ENCODE assay signal across 8 cellular contexts in genomic region chr16:31875112-31875803, GRCh38. TPM values are rescaled to one million over a fixed set of nuclear protein-coding genes. Genes with fewer than 3 reads are reported as not detected.
A peak's percentile ranks its signal among the peaks of the same experiment; 100 is the strongest.
DNase-seq lines count a peak whose midpoint lies in the region; ATAC-seq and TF ChIP-seq lines count a peak whose summit lies in the region.

No MANE protein-coding gene starts in this region.

- H3K27me3 ChIP-seq in BJ (ENCODE audit: control insufficient read depth, insufficient read depth, low read length): no peaks in the 10 kb centered on the region
- H3K27me3 ChIP-seq in brain microvascular endothelial cell (replicated peaks): no peaks in the 10 kb centered on the region
- H3K27me3 ChIP-seq in muscle layer of colon (ENCODE audit: control insufficient read depth in 1 of 2, insufficient read depth in 2 of 2, low read length in 2 of 2): no peaks in the 10 kb centered on the region

- CTCF ChIA-PET in BJ (lab: Yijun Ruan, JAX): no interaction called here

- H3K4me1 ChIP-seq in muscle layer of colon (ENCODE audit: insufficient read depth, low read length): peaks cover 43% of the 10 kb centered on the region

- H3K9me3 ChIP-seq in muscle layer of colon (ENCODE audit: low read length): no peaks in the 10 kb centered on the region

- H3K27ac ChIP-seq in brain microvascular endothelial cell: peak overlapping the region; percentile 91
- H3K27ac ChIP-seq in muscle layer of colon (ENCODE audit: low read depth, low read length): peak overlapping the region; percentile 99

- TF ChIP-seq CTCF in BJ (IDR thresholded peaks at IDR 0.05; ENCODE audit: insufficient read depth, low read depth, low read length) (no peak), brain microvascular endothelial cell (IDR thresholded peaks at IDR 0.05; ENCODE audit: low read depth, low read length, missing control alignments) (no peak)

- H3K36me3 ChIP-seq in BJ (ENCODE audit: control insufficient read depth, insufficient read depth, low read length) (peaks cover 2% of the 10 kb centered on the region; the same call in 1 of the 2 replicates), brain microvascular endothelial cell (replicated peaks) (peaks cover 4% of the 10 kb centered on the region), muscle layer of colon (ENCODE audit: insufficient read depth, low read length) (no peaks in the 10 kb centered on the region)

- in situ Hi-C loops in brain microvascular endothelial cell (cut with HindIII; ENCODE audit: low pct_ligation_motif_present, low sequenced_read_pairs): no loop called here

- POLR2A ChIA-PET in BJ (lab: Charles Lee): no interaction called here

- peak overlapping the region; percentile 95 for H3K4me3 ChIP-seq in BJ (ENCODE audit: low read depth, low read length)
- H3K4me3 ChIP-seq in Jurkat, Clone E6-1 (ENCODE audit: low read length): peak overlapping the region; percentile 98
- H3K4me3 ChIP-seq in brain microvascular endothelial cell (ENCODE audit: low read depth, low read length): peak overlapping the region; percentile 98
- peak overlapping the region; percentile 4 to 82 for H3K4me3 ChIP-seq in muscle layer of colon (ENCODE audit: low read depth in 1 of 2, low read length in 2 of 2)

- DNase-seq in BJ (ENCODE audit: low read depth) (no peak), brain microvascular endothelial cell (peak; percentile 32), mesenteric fat pad (ENCODE audit: low spot score) (no peak), nucleus accumbens (lab: John Stamatoyannopoulos, UW) (no peak)
- DNase-seq in Jurkat, Clone E6-1 (ENCODE audit: low read depth, low spot score): no peak

- ATAC-seq in GM21717 (IDR thresholded peaks at IDR 0.05; ENCODE audit: unreplicated experiment) (no peak), GM21360 (IDR thresholded peaks at IDR 0.05; ENCODE audit: unreplicated experiment) (no peak)

- peak overlapping the region; percentile 87 for H3K9ac ChIP-seq in muscle layer of colon (ENCODE audit: low read length)

RNA-seq across cellular contexts. Expression of gene ZNF267, which starts 1.7 kb away (rescaled TPM):
- polyA plus RNA-seq in BJ (2011; rRNA removed): 1.4 and 3.5 TPM in 2 replicates
- polyA minus RNA-seq in BJ (2011; rRNA and poly(A)+ RNA removed): 3.3 and 5.2 TPM in 2 replicates
- 15.8 TPM for polyA plus RNA-seq in Jurkat, Clone E6-1 (2012; ENCODE audit: insufficient read depth, insufficient read length)
- 15.5 TPM for total RNA-seq in mesenteric fat pad

Comparison
In these comparisons a context has a peak if more than half of its experiments do, and no peak if none do; other contexts are left out.
1. H3K4me3 ChIP-seq: peak in every context shown above with its lines; median percentile 98 in Jurkat, Clone E6-1; 98 in brain microvascular endothelial cell; 95 in BJ; 43 in muscle layer of colon.